Comparison of ENCODE assay signal across 20 cellular contexts in genomic region chr6:112017169-112017568, GRCh38. TPM values are rescaled to one million over a fixed set of nuclear protein-coding genes. Genes with fewer than 3 reads are reported as not detected.
DNase-seq lines count a peak whose midpoint lies in the region; ATAC-seq lines count a peak whose summit lies in the region.
"Had no signal": no experiment of that assay in that cellular context is flagged by ENCODE, and none has a peak within 500 bp of the region (broad histone marks: within the 10 kb centered on the region; RNA-seq: fewer than 3 reads in every experiment).

No MANE protein-coding gene starts in this region.

- H3K27ac Mint-ChIP-seq in activated naive CD4-positive, alpha-beta T cell treated with anti-CD3 and anti-CD28 coated beads, Interleukin-2, amount 50 U/mL, for 72 hours, result peak overlapping the region; percentile 77 to 94
- H3K27ac Mint-ChIP-seq: brain, WTC11 had no signal

- H3K9me3 Mint-ChIP-seq in activated naive CD4-positive, alpha-beta T cell treated with anti-CD3 and anti-CD28 coated beads, Interleukin-2, amount 50 U/mL, for 72 hours, result no peaks in the 10 kb centered on the region
- H3K9me3 Mint-ChIP-seq: brain, neural crest cell, T-cell, WTC11 had no signal

- peak; percentile 74 for DNase-seq in activated effector memory CD4-positive, alpha-beta T cell treated with anti-CD3 and anti-CD28 coated beads, Interleukin-2, amount 50 U/mL, for 16 hours
- DNase-seq in activated effector memory CD4-positive, alpha-beta T cell treated with Interleukin-2 at 50 U/mL for 16 hours, result no peak
- no peak for DNase-seq in activated naive CD4-positive, alpha-beta T cell treated with anti-CD3 and anti-CD28 coated beads, Interleukin-2, amount 50 U/mL, for 72 hours (ENCODE audit: low spot score in 2 of 2)
- DNase-seq in stimulated activated CD4-positive, alpha-beta T cell treated with anti-CD3 and anti-CD28 coated beads, TNF-alpha, amount 100 ng/mL, for 48 hours (ENCODE audit: low read depth in 3 of 3), result peak in 2 of 3 donors; percentile 35 to 51
- no peak for DNase-seq in NCI-H345 (lab: John Stamatoyannopoulos, UW)
- DNase-seq: activated gamma-delta T cell, heart right ventricle, islet precursor cell, KG1, NCI-H1092, T-cell had no signal

- no peaks in the 10 kb centered on the region for H3K36me3 Mint-ChIP-seq in activated naive CD4-positive, alpha-beta T cell treated with anti-CD3 and anti-CD28 coated beads, Interleukin-2, amount 50 U/mL, for 72 hours
- H3K36me3 Mint-ChIP-seq: brain, T-cell, WTC11 had no signal

- ATAC-seq in HG02852 (IDR thresholded peaks at IDR 0.05; ENCODE audit: unreplicated experiment) (peak; percentile 61), GM19395 (IDR thresholded peaks at IDR 0.05; ENCODE audit: unreplicated experiment) (no peak), GM18517 (IDR thresholded peaks at IDR 0.05; ENCODE audit: unreplicated experiment) (no peak)
- ATAC-seq in activated naive CD4-positive, alpha-beta T cell treated with anti-CD3 and anti-CD28 coated beads, Interleukin-2, amount 50 U/mL, for 72 hours, result peak; percentile 77 to 87
- ATAC-seq: WTC11 had no signal

RNA-seq across cellular contexts. Expression of gene CCN6, which starts 36.7 kb away (rescaled TPM):
- total RNA-seq in activated naive CD4-positive, alpha-beta T cell treated with anti-CD3 and anti-CD28 coated beads, Interleukin-2, amount 50 U/mL, for 72 hours, result not detected
- total RNA-seq: dermis microvascular lymphatic vessel endothelial cell, G401, heart right ventricle, mesenteric fat pad, neural crest cell, T-cell, WTC11 had no signal

Comparison
In these comparisons a context has a peak if more than half of its experiments do, and no peak if none do; other contexts are left out.
1. DNase-seq: peak in activated effector memory CD4-positive, alpha-beta T cell treated with anti-CD3 and anti-CD28 coated beads, Interleukin-2, amount 50 U/mL, for 16 hours (single experiment) and stimulated activated CD4-positive, alpha-beta T cell treated with anti-CD3 and anti-CD28 coated beads, TNF-alpha, amount 100 ng/mL, for 48 hours (2 of 3); none in activated effector memory CD4-positive, alpha-beta T cell treated with Interleukin-2 at 50 U/mL for 16 hours (single experiment), activated naive CD4-positive, alpha-beta T cell treated with anti-CD3 and anti-CD28 coated beads, Interleukin-2, amount 50 U/mL, for 72 hours (0 of 2) and NCI-H345 (single experiment).
2. ATAC-seq: peak in HG02852 (single experiment) and activated naive CD4-positive, alpha-beta T cell treated with anti-CD3 and anti-CD28 coated beads, Interleukin-2, amount 50 U/mL, for 72 hours (2 of 2); none in GM19395 (single experiment) and GM18517 (single experiment).